In the genomic region with DNA sequence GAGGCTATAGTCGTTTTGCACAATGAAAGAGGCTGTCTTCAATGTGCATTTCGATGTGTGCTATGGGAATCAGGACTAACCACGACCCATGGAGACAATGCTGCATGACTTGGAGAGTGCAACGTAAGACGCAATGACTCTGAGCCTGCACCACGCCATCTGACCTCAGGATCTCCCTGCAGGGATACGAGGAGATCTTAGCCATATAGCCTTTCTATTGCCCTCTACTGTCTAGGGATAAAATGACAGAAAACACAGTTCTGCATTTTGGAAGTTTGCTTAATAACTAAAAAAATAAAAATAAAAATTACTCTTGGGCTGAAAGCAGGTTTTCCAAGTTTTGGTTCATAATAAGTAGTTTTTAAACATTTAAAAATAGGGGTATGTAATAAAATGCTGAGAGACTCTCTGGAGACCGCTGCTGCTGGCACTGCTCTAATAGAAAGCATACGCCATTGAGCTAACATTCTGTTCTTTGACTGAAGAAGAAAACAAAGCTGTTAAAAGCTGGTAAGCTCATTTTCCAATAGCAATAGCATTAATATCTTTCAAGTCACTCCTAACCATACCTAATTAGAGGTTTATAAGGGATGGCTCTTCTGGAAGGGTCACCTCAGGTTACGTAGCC, we compare ENCODE assay signal across 8 cellular contexts.
DNase-seq lines count a peak whose midpoint lies in the region; ATAC-seq and TF ChIP-seq lines count a peak whose summit lies in the region.
"Had no signal": no experiment of that assay in that cellular context is flagged by ENCODE, and none has a peak within 500 bp of the region (broad histone marks: within the 10 kb centered on the region; RNA-seq: fewer than 3 reads in every experiment).

No MANE protein-coding gene starts in this region.

- ATAC-seq in HCT116 (peak; percentile 78), GM18870 (IDR thresholded peaks at IDR 0.05; ENCODE audit: unreplicated experiment) (no peak)

- no TSS peak for BruUV-seq in HCT116 (replicated peaks; lab: Mats Ljungman, UMichigan)

- H3K27me3 ChIP-seq in HCT116 (ENCODE audit: insufficient read depth, low read length), result no peaks in the 10 kb centered on the region

- H3K4me3 ChIP-seq in HCT116 (replicated peaks in 1 of 2; ENCODE audit: low read depth in 1 of 2, low read length in 2 of 2) (no peak overlapping the region), SK-N-MC (peak overlapping the region; percentile 25), skeletal muscle cell (ENCODE audit: low read depth, low read length) (no peak overlapping the region)
- H3K4me3 ChIP-seq: skin epidermis had no signal

- no peak overlapping the region for H3K27ac ChIP-seq in HCT116 (ENCODE audit: low read depth, low read length)
- H3K27ac ChIP-seq in SK-N-MC, result peak overlapping the region; percentile 85

- intact Hi-C loops in HCT116 (cut with micrococcal nuclease), result no loop called here

- peak; percentile 40; the same call in 1 of the 2 replicates for TF ChIP-seq RAD21 in HCT116 (IDR thresholded peaks at IDR 0.05; ENCODE audit: low read depth)

- H3K36me3 ChIP-seq in HCT116 (ENCODE audit: control insufficient read depth in 1 of 2, insufficient read depth in 2 of 2, low read length in 2 of 2), result no peaks in the 10 kb centered on the region
- H3K36me3 ChIP-seq in SK-N-MC (ENCODE audit: insufficient read depth, low read length), result no peaks in the 10 kb centered on the region

- H3K4me2 ChIP-seq in HCT116 (ENCODE audit: low read length), result no peak overlapping the region

- peaks cover 0 to 11% of the 10 kb centered on the region in 2 experiments; a peak in 1 of 4 replicates for H3K4me1 ChIP-seq in HCT116 (ENCODE audit: control insufficient read depth in 1 of 2, insufficient read depth in 2 of 2, low read length in 2 of 2)

- RAD21 ChIA-PET in HCT116 (lab: Charles Lee; ENCODE audit: low non-redundant PET in 1 of 2, low total read pairs in 2 of 2, uncharacterized antibody in 2 of 2, unreplicated experiment in 2 of 2), result no interaction called here

- peak in 2 of 3 experiments; percentile 37 to 42; a peak in 4 of 6 replicates for TF ChIP-seq CTCF in HCT116 (IDR thresholded peaks at IDR 0.05 in 2 of 3, conservative IDR thresholded peaks at IDR 0.05 in 1 of 3; ENCODE audit: borderline replicate concordance in 1 of 3, insufficient read depth in 1 of 3, low read depth in 2 of 3, low read length in 2 of 3)

- H3K9me2 ChIP-seq in HCT116 (ENCODE audit: insufficient read depth), result no peaks in the 10 kb centered on the region

- H4K20me1 ChIP-seq in HCT116 (ENCODE audit: insufficient read depth), result no peaks in the 10 kb centered on the region

- no peaks in the 10 kb centered on the region for H3K9me3 ChIP-seq in HCT116 (ENCODE audit: control insufficient read depth in 1 of 2, insufficient read depth in 1 of 2, low read depth in 1 of 2, low read length in 2 of 2)
- H3K9me3 ChIP-seq in SK-N-MC (ENCODE audit: low read depth, low read length), result no peaks in the 10 kb centered on the region

- H2AFZ ChIP-seq in HCT116 (ENCODE audit: low read depth, low read length, poor library complexity, severe bottlenecking), result no peak overlapping the region

- POLR2A ChIA-PET in HCT116 (lab: Charles Lee), result no interaction called here

- TF ChIP-seq POLR2A in HCT116 (IDR thresholded peaks at IDR 0.05; ENCODE audit: borderline replicate concordance, extremely low read depth, insufficient read depth, insufficient read length), result no peak

- H3K9ac ChIP-seq in HCT116 (ENCODE audit: low read length) (no peak overlapping the region), SK-N-MC (ENCODE audit: insufficient read length) (peak overlapping the region; percentile 27)

- no peaks in the 10 kb centered on the region for H3K79me2 ChIP-seq in HCT116 (ENCODE audit: insufficient read depth, low read length)

- CTCF ChIA-PET in HCT116 (lab: Charles Lee), result interaction anchor here (1.2 kb wide), 1 partner anchor 29 kb away, joined by 3 read pairs; no protein-coding TSS in a partner anchor

- no peak for DNase-seq in HCT116 (ENCODE audit: low read depth, low spot score)
- no peak for DNase-seq in SK-N-MC (ENCODE audit: low read depth, low spot score)
- DNase-seq in glomerular visceral epithelial cell (ENCODE audit: extremely low spot score), result peak; percentile 5
- DNase-seq in skeletal muscle cell (ENCODE audit: low read depth), result peak; percentile 70
- no peak for DNase-seq in epidermal melanocyte (ENCODE audit: insufficient read length, low spot score)
- DNase-seq in mucosa of gallbladder (ENCODE audit: low spot score), result no peak

TF ChIP-seq in HCT116, 20 proteins besides CTCF, POLR2A, EP300 and RAD21:
- TF ChIP-seq JUND (IDR thresholded peaks at IDR 0.05) (no peak), FOSL1 (IDR thresholded peaks at IDR 0.05; ENCODE audit: low read depth) (no peak), SRF (IDR thresholded peaks at IDR 0.05; ENCODE audit: low read depth) (no peak), CEBPB (IDR thresholded peaks at IDR 0.05; ENCODE audit: low read depth) (no peak), CBX3 (IDR thresholded peaks at IDR 0.05; ENCODE audit: low read depth) (no peak), EZH2phosphoT487 (IDR thresholded peaks at IDR 0.05; ENCODE audit: borderline replicate concordance) (no peak), POLR2AphosphoS5 (IDR thresholded peaks at IDR 0.05; ENCODE audit: low read depth, low read length) (no peak), ELF1 (IDR thresholded peaks at IDR 0.05; ENCODE audit: borderline replicate concordance, low read depth) (no peak), EZH2 (IDR thresholded peaks at IDR 0.05) (no peak), TCF7L2 (IDR thresholded peaks at IDR 0.05; ENCODE audit: borderline replicate concordance, extremely low read depth, insufficient read depth, insufficient read length) (no peak), EGR1 (IDR thresholded peaks at IDR 0.05; ENCODE audit: low read depth) (no peak), ZNF274 (IDR thresholded peaks at IDR 0.05; ENCODE audit: low read depth, low read length) (no peak)
- TF ChIP-seq, protein P1, sequence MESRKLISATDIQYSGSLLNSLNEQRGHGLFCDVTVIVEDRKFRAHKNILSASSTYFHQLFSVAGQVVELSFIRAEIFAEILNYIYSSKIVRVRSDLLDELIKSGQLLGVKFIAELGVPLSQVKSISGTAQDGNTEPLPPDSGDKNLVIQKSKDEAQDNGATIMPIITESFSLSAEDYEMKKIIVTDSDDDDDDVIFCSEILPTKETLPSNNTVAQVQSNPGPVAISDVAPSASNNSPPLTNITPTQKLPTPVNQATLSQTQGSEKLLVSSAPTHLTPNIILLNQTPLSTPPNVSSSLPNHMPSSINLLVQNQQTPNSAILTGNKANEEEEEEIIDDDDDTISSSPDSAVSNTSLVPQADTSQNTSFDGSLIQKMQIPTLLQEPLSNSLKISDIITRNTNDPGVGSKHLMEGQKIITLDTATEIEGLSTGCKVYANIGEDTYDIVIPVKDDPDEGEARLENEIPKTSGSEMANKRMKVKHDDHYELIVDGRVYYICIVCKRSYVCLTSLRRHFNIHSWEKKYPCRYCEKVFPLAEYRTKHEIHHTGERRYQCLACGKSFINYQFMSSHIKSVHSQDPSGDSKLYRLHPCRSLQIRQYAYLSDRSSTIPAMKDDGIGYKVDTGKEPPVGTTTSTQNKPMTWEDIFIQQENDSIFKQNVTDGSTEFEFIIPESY (IDR thresholded peaks at IDR 0.05; ENCODE audit: extremely low read depth, insufficient replicate concordance, low read length), result no peak

Comparison
In these comparisons a context has a peak if more than half of its experiments do, and no peak if none do; other contexts are left out.
1. DNase-seq: peak in glomerular visceral epithelial cell (single experiment) and skeletal muscle cell (single experiment); none in HCT116 (single experiment), SK-N-MC (single experiment), epidermal melanocyte (single experiment) and mucosa of gallbladder (single experiment).